ENCODE assay signal across 8 cellular contexts in genomic region chr17:74457146-74457819, GRCh38. TPM values are rescaled to one million over a fixed set of nuclear protein-coding genes. Genes with fewer than 3 reads are reported as not detected.
DNase-seq lines count a peak whose midpoint lies in the region; ATAC-seq, FAIRE-seq and TF ChIP-seq lines count a peak whose summit lies in the region.

No MANE protein-coding gene starts in this region.

- H3K79me2 ChIP-seq in parathyroid adenoma = no peaks in the 10 kb centered on the region

- no peak for TF ChIP-seq POLR2A in upper lobe of left lung (IDR thresholded peaks at IDR 0.05)

- H3K4me3 ChIP-seq in parathyroid adenoma (ENCODE audit: low read depth, low read length) (peak overlapping the region; percentile 22), upper lobe of left lung (no peak overlapping the region)

- peak overlapping the region; percentile 90 for H2AFZ ChIP-seq in parathyroid adenoma

- ATAC-seq in upper lobe of left lung (ENCODE audit: low FRiP score in 2 of 2) = peak in 1 of 2 donors; percentile 62
- ATAC-seq in HG02970 (IDR thresholded peaks at IDR 0.05; ENCODE audit: low FRiP score, unreplicated experiment) = no peak

- no peak overlapping the region for H3K9ac ChIP-seq in parathyroid adenoma

- WGBS in upper lobe of left lung, 2 donors = 21 to 24% methylated on average over 16 to 18 of the region's 18 CpGs

- peak; percentile 100 for TF ChIP-seq RAD21 in Ishikawa (IDR thresholded peaks at IDR 0.05; ENCODE audit: low read depth)

- H3K4me1 ChIP-seq in parathyroid adenoma (peaks cover 29% of the 10 kb centered on the region), upper lobe of left lung (peaks cover 26 to 37% (median 34%) of the 10 kb centered on the region in 4 donors)

- H3K4me2 ChIP-seq in parathyroid adenoma (ENCODE audit: low read length) = peak overlapping the region; percentile 35

- TF ChIP-seq EP300 in Ishikawa (IDR thresholded peaks at IDR 0.05; ENCODE audit: borderline replicate concordance) (no peak), upper lobe of left lung (IDR thresholded peaks at IDR 0.05) (no peak)

- FAIRE-seq in D721Med (lab: Jason Lieb, UNC) = no peak
- FAIRE-seq in frontal cortex (lab: Jason Lieb, UNC) = no peak

- H3K27me3 ChIP-seq in parathyroid adenoma (ENCODE audit: control insufficient read depth, insufficient read depth, low read length) = no peaks in the 10 kb centered on the region
- H3K27me3 ChIP-seq in upper lobe of left lung = no peaks in the 10 kb centered on the region

- DNase-seq in D721Med (ENCODE audit: insufficient read length, low spot score) = peak; percentile 85
- peak; percentile 45 for DNase-seq in SHP77 treated with DMSO at 0.1 percent for 48 hours (lab: John Stamatoyannopoulos, UW)
- DNase-seq in activated gamma-delta T cell treated with Interleukin-2 at 50 U/mL for 16 hours = peak; percentile 72
- peak; percentile 72 to 77 for DNase-seq in frontal cortex (ENCODE audit: low spot score in 2 of 2)
- peak; percentile 83 to 96 for DNase-seq in upper lobe of left lung

- TF ChIP-seq CTCF in D721Med (IDR thresholded peaks at IDR 0.05; ENCODE audit: insufficient read depth, missing control alignments) (peak; percentile 99), parathyroid adenoma (IDR thresholded peaks at IDR 0.05) (peak; percentile 100), upper lobe of left lung (IDR thresholded peaks at IDR 0.05) (peak; percentile 90 to 96 (median 92))

- H3K9me3 ChIP-seq in parathyroid adenoma (ENCODE audit: control insufficient read depth, low read length) = no peaks in the 10 kb centered on the region
- no peaks in the 10 kb centered on the region for H3K9me3 ChIP-seq in upper lobe of left lung

- H3K27ac ChIP-seq in parathyroid adenoma (no peak overlapping the region), upper lobe of left lung (no peak overlapping the region)

- H3K36me3 ChIP-seq in parathyroid adenoma (ENCODE audit: control insufficient read depth, insufficient read depth, low read length) (no peaks in the 10 kb centered on the region), upper lobe of left lung (no peaks in the 10 kb centered on the region)

TF ChIP-seq in Ishikawa, 13 proteins besides CTCF, POLR2A, EP300 and RAD21:
- TF ChIP-seq NFIC (IDR thresholded peaks at IDR 0.05) (0 out of 2 replicates have a peak, but pooled peaks have one; percentile 27), TEAD4 (IDR thresholded peaks at IDR 0.05) (no peak), CEBPB (IDR thresholded peaks at IDR 0.05) (no peak), YY1 (IDR thresholded peaks at IDR 0.05; ENCODE audit: low read depth) (peak; percentile 89), USF1 (IDR thresholded peaks at IDR 0.05) (no peak), TCF12 (IDR thresholded peaks at IDR 0.05; ENCODE audit: low read depth) (no peak)

RNA-seq across cellular contexts. Expression of gene CD300A, which starts 9.2 kb away (rescaled TPM):
- total RNA-seq in frontal cortex (2.4 TPM), upper lobe of left lung (10 to 100 TPM; 10.7 to 26.5 (median 18.0) TPM)

RNA-seq across cellular contexts. Expression of gene GPRC5C, which starts 25.4 kb away (rescaled TPM):
- total RNA-seq in frontal cortex (5.3 TPM), upper lobe of left lung (10 to 100 TPM; 50.7 to 88.4 (median 56.4) TPM)
